In the genomic region with DNA sequence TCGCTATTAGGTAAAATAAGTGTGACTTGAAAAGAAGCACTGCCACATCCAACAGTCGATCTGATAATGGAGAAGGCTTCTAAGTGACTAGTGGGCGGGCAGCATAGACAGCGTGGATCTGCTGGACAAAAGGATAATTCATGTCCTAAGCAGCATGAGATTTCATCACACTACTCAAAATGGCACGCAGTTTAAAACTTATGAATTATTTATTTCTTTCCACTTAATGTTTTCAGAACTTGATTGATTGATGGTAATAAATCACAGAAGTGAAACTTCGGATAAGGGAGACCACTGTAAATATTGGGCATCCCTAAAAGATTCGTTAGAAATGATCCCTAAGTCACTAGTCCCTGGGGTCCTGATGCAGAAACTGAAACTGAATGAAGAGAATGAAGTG, we compare ENCODE assay signal across 16 cellular contexts.
"Had no signal": no experiment of that assay in that cellular context is flagged by ENCODE, and none has a peak within 500 bp of the region (broad histone marks: within the 10 kb centered on the region; RNA-seq: fewer than 3 reads in every experiment).

No MANE protein-coding gene starts in this region.

- DNase-seq: activated CD4-positive, alpha-beta T cell treated with anti-CD3 and anti-CD28 coated beads for 36 hours; activated CD8-positive, alpha-beta T cell treated with anti-CD3 and anti-CD28 coated beads, Interleukin-2, amount 10 ng/mL, durations not matched to agents 7 days and 5 days; activated naive CD4-positive, alpha-beta T cell treated with anti-CD3 and anti-CD28 coated beads for 36 hours; cortex of kidney; effector memory CD8-positive, alpha-beta T cell; immature natural killer cell; mucosa of descending colon; natural killer cell; stimulated activated CD4-positive, alpha-beta T cell treated with anti-CD3 and anti-CD28 coated beads, Interleukin-12 subunit alpha, Interleukin-12 subunit beta, amount 100 ng/mL, for 4 hours; stimulated activated naive CD4-positive, alpha-beta T cell treated with Interleukin-2 at 50 U/mL for 16 hours; T-cell; T1000; testis; upper lobe of right lung had no signal

- H3K27me3 ChIP-seq: testis, upper lobe of right lung had no signal

- H3K27ac ChIP-seq: epithelial cell of prostate, testis, upper lobe of right lung, VCaP had no signal
